Comparison of ENCODE assay signal across 1 cellular context in the genomic region with DNA sequence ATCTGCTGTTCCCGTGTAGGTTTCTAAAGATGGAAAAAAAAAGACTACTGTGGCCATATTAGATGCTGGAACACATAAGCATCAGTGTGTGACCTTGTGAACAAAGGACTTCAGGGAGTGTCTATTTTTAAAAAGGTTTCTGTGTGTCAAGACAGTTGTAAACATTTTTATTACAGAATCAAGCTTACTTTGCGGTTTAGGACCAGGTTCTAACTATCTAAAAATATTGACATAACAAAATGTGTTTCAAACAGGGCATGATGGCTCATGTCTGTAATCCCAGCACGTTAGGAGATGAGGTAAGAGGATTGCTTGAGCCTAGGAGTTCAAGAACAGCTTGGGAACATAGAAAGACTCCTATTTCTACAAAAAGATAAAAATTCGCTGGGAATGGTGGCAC.
TF ChIP-seq lines count a peak whose summit lies in the region.

No MANE protein-coding gene starts in this region.

TF ChIP-seq in HepG2, 621 proteins besides CTCF, POLR2A, EP300 and RAD21 (continued from another document):
- TF ChIP-seq, protein P1, sequence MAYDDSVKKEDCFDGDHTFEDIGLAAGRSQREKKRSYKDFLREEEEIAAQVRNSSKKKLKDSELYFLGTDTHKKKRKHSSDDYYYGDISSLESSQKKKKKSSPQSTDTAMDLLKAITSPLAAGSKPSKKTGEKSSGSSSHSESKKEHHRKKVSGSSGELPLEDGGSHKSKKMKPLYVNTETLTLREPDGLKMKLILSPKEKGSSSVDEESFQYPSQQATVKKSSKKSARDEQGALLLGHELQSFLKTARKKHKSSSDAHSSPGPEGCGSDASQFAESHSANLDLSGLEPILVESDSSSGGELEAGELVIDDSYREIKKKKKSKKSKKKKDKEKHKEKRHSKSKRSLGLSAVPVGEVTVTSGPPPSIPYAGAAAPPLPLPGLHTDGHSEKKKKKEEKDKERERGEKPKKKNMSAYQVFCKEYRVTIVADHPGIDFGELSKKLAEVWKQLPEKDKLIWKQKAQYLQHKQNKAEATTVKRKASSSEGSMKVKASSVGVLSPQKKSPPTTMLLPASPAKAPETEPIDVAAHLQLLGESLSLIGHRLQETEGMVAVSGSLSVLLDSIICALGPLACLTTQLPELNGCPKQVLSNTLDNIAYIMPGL (CRISPR knock-in tag; IDR thresholded peaks at IDR 0.05; ENCODE audit: borderline replicate concordance in 1 of 2, low read depth in 1 of 2), result peak in 1 of 2 experiments; percentile 29; a peak in 1 of 4 replicates
- TF ChIP-seq, protein P2, sequence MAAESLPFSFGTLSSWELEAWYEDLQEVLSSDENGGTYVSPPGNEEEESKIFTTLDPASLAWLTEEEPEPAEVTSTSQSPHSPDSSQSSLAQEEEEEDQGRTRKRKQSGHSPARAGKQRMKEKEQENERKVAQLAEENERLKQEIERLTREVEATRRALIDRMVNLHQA (CRISPR knock-in tag; IDR thresholded peaks at IDR 0.05), result no peak
- TF ChIP-seq FOXP1 (IDR thresholded peaks at IDR 0.05), result no peak
- TF ChIP-seq FOXP1 (CRISPR knock-in tag; IDR thresholded peaks at IDR 0.05), result peak; percentile 76; the same call in 1 of the 2 replicates
- TF ChIP-seq YEATS2 (CRISPR knock-in tag; IDR thresholded peaks at IDR 0.05; ENCODE audit: borderline replicate concordance), result peak; percentile 22; the same call in 1 of the 2 replicates
- TF ChIP-seq SOX6 (IDR thresholded peaks at IDR 0.05), result no peak
- peak; percentile 76 for TF ChIP-seq SOX6 (CRISPR knock-in tag; IDR thresholded peaks at IDR 0.05)
- TF ChIP-seq FOSL2 (CRISPR knock-in tag; IDR thresholded peaks at IDR 0.05), result peak; percentile 58; the same call in 1 of the 2 replicates
- no peak; the same call in 2 of the 3 replicates for TF ChIP-seq MXI1 (IDR thresholded peaks at IDR 0.05; ENCODE audit: borderline replicate concordance, low read depth, low read length)
- TF ChIP-seq HMG20B (CRISPR knock-in tag; conservative IDR thresholded peaks at IDR 0.05), result 0 out of 2 replicates have a peak, but pooled peaks have one; percentile 21
- TF ChIP-seq GFI1 (CRISPR knock-in tag; IDR thresholded peaks at IDR 0.05; ENCODE audit: borderline replicate concordance), result no peak
- TF ChIP-seq RFX1 (IDR thresholded peaks at IDR 0.05), result no peak
- TF ChIP-seq ZNF543 (CRISPR knock-in tag; IDR thresholded peaks at IDR 0.05), result no peak
- TF ChIP-seq HNF4G (IDR thresholded peaks at IDR 0.05; ENCODE audit: borderline replicate concordance, low read depth, low read length), result no peak
- no peak for TF ChIP-seq HNF4G (CRISPR knock-in tag; IDR thresholded peaks at IDR 0.05; ENCODE audit: borderline replicate concordance, low read depth)
- TF ChIP-seq, protein P3, sequence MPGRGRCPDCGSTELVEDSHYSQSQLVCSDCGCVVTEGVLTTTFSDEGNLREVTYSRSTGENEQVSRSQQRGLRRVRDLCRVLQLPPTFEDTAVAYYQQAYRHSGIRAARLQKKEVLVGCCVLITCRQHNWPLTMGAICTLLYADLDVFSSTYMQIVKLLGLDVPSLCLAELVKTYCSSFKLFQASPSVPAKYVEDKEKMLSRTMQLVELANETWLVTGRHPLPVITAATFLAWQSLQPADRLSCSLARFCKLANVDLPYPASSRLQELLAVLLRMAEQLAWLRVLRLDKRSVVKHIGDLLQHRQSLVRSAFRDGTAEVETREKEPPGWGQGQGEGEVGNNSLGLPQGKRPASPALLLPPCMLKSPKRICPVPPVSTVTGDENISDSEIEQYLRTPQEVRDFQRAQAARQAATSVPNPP (CRISPR knock-in tag; IDR thresholded peaks at IDR 0.05), result no peak
- TF ChIP-seq ZKSCAN8 (CRISPR knock-in tag; IDR thresholded peaks at IDR 0.05; ENCODE audit: borderline replicate concordance), result 0 out of 2 replicates have a peak, but pooled peaks have one; percentile 46
- 0 out of 2 replicates have a peak, but pooled peaks have one; percentile 23 for TF ChIP-seq ZNF12 (CRISPR knock-in tag; IDR thresholded peaks at IDR 0.05)
- no peak for TF ChIP-seq ZNF124 (CRISPR knock-in tag; IDR thresholded peaks at IDR 0.05)
- TF ChIP-seq, protein P4, sequence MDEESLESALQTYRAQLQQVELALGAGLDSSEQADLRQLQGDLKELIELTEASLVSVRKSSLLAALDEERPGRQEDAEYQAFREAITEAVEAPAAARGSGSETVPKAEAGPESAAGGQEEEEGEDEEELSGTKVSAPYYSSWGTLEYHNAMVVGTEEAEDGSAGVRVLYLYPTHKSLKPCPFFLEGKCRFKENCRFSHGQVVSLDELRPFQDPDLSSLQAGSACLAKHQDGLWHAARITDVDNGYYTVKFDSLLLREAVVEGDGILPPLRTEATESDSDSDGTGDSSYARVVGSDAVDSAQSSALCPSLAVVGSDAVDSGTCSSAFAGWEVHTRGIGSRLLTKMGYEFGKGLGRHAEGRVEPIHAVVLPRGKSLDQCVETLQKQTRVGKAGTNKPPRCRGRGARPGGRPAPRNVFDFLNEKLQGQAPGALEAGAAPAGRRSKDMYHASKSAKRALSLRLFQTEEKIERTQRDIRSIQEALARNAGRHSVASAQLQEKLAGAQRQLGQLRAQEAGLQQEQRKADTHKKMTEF (CRISPR knock-in tag; IDR thresholded peaks at IDR 0.05), result peak; percentile 82
- TF ChIP-seq BCL6 (CRISPR knock-in tag; IDR thresholded peaks at IDR 0.05), result peak; percentile 84
- TF ChIP-seq HHEX (CRISPR knock-in tag; IDR thresholded peaks at IDR 0.05), result peak; percentile 87
- no peak for TF ChIP-seq YY1 (IDR thresholded peaks at IDR 0.05; ENCODE audit: insufficient read depth, insufficient replicate concordance, low read depth, low read length)
- peak; percentile 13 to 31; a peak in 2 of 4 replicates for TF ChIP-seq MAFK (conservative IDR thresholded peaks at IDR 0.05 in 1 of 2, IDR thresholded peaks at IDR 0.05 in 1 of 2; ENCODE audit: low read length in 2 of 2)
- peak; percentile 45; the same call in 1 of the 2 replicates for TF ChIP-seq BHLHE40 (IDR thresholded peaks at IDR 0.05; ENCODE audit: low read length)
- TF ChIP-seq, protein P5, sequence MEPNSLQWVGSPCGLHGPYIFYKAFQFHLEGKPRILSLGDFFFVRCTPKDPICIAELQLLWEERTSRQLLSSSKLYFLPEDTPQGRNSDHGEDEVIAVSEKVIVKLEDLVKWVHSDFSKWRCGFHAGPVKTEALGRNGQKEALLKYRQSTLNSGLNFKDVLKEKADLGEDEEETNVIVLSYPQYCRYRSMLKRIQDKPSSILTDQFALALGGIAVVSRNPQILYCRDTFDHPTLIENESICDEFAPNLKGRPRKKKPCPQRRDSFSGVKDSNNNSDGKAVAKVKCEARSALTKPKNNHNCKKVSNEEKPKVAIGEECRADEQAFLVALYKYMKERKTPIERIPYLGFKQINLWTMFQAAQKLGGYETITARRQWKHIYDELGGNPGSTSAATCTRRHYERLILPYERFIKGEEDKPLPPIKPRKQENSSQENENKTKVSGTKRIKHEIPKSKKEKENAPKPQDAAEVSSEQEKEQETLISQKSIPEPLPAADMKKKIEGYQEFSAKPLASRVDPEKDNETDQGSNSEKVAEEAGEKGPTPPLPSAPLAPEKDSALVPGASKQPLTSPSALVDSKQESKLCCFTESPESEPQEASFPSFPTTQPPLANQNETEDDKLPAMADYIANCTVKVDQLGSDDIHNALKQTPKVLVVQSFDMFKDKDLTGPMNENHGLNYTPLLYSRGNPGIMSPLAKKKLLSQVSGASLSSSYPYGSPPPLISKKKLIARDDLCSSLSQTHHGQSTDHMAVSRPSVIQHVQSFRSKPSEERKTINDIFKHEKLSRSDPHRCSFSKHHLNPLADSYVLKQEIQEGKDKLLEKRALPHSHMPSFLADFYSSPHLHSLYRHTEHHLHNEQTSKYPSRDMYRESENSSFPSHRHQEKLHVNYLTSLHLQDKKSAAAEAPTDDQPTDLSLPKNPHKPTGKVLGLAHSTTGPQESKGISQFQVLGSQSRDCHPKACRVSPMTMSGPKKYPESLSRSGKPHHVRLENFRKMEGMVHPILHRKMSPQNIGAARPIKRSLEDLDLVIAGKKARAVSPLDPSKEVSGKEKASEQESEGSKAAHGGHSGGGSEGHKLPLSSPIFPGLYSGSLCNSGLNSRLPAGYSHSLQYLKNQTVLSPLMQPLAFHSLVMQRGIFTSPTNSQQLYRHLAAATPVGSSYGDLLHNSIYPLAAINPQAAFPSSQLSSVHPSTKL (CRISPR knock-in tag; IDR thresholded peaks at IDR 0.05), result peak; percentile 93
